2 cellular contexts compared by ENCODE assay signal in the genomic region with DNA sequence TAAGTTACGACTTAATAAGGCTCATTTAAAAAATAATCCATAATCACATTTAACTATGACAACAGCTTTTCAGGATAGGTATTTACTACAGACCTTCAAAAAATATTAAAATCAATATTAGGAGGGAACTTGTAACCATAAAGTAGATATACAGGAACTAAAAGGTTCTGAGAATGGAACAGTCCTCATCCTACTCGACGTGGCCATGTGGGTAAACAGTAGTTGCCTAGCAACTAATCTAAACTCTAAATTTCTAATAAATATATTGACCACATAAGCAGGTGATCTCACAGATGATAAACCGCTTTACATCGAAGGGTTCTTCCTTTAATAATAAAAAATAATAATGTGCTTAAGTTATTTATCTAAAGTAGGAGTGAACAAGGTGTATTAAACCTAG.
TF ChIP-seq lines count a peak whose summit lies in the region.

No MANE protein-coding gene starts in this region.

TF ChIP-seq in SK-N-SH treated with all-trans-retinoic acid at 6 μM for 48 hours, 23 proteins besides CTCF, POLR2A, EP300 and RAD21:
- TF ChIP-seq ZFP3 (CRISPR knock-in tag; IDR thresholded peaks at IDR 0.05), result no peak
- TF ChIP-seq GLIS3 (CRISPR knock-in tag; IDR thresholded peaks at IDR 0.05), result no peak
- no peak for TF ChIP-seq ZNF70 (CRISPR knock-in tag; IDR thresholded peaks at IDR 0.05)
- TF ChIP-seq, protein P1, sequence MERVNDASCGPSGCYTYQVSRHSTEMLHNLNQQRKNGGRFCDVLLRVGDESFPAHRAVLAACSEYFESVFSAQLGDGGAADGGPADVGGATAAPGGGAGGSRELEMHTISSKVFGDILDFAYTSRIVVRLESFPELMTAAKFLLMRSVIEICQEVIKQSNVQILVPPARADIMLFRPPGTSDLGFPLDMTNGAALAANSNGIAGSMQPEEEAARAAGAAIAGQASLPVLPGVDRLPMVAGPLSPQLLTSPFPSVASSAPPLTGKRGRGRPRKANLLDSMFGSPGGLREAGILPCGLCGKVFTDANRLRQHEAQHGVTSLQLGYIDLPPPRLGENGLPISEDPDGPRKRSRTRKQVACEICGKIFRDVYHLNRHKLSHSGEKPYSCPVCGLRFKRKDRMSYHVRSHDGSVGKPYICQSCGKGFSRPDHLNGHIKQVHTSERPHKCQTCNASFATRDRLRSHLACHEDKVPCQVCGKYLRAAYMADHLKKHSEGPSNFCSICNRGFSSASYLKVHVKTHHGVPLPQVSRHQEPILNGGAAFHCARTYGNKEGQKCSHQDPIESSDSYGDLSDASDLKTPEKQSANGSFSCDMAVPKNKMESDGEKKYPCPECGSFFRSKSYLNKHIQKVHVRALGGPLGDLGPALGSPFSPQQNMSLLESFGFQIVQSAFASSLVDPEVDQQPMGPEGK (CRISPR knock-in tag; IDR thresholded peaks at IDR 0.05; ENCODE audit: borderline replicate concordance), result no peak
- TF ChIP-seq, protein P2, sequence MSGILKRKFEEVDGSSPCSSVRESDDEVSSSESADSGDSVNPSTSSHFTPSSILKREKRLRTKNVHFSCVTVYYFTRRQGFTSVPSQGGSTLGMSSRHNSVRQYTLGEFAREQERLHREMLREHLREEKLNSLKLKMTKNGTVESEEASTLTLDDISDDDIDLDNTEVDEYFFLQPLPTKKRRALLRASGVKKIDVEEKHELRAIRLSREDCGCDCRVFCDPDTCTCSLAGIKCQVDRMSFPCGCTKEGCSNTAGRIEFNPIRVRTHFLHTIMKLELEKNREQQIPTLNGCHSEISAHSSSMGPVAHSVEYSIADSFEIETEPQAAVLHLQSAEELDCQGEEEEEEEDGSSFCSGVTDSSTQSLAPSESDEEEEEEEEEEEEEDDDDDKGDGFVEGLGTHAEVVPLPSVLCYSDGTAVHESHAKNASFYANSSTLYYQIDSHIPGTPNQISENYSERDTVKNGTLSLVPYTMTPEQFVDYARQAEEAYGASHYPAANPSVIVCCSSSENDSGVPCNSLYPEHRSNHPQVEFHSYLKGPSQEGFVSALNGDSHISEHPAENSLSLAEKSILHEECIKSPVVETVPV (CRISPR knock-in tag; IDR thresholded peaks at IDR 0.05), result no peak
- TF ChIP-seq, protein P3, sequence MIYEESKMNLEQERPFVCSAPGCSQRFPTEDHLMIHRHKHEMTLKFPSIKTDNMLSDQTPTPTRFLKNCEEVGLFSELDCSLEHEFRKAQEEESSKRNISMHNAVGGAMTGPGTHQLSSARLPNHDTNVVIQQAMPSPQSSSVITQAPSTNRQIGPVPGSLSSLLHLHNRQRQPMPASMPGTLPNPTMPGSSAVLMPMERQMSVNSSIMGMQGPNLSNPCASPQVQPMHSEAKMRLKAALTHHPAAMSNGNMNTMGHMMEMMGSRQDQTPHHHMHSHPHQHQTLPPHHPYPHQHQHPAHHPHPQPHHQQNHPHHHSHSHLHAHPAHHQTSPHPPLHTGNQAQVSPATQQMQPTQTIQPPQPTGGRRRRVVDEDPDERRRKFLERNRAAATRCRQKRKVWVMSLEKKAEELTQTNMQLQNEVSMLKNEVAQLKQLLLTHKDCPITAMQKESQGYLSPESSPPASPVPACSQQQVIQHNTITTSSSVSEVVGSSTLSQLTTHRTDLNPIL (CRISPR knock-in tag; IDR thresholded peaks at IDR 0.05; ENCODE audit: low read depth), result no peak

TF ChIP-seq in endothelial cell of umbilical vein, 7 proteins besides CTCF, POLR2A, EP300 and RAD21:
- TF ChIP-seq GATA2 (IDR thresholded peaks at IDR 0.05; ENCODE audit: insufficient read depth, insufficient read length, low read depth, low read length) (no peak), FOS (IDR thresholded peaks at IDR 0.05; ENCODE audit: borderline replicate concordance, insufficient read depth, low read length) (no peak), MYC (IDR thresholded peaks at IDR 0.05; ENCODE audit: low read depth, low read length) (no peak), JUN (IDR thresholded peaks at IDR 0.05; ENCODE audit: borderline replicate concordance, insufficient read depth, insufficient read length, low read depth) (no peak), POLR2AphosphoS5 (IDR thresholded peaks at IDR 0.05; ENCODE audit: insufficient read depth, low read depth, low read length) (no peak), EZH2 (IDR thresholded peaks at IDR 0.05; ENCODE audit: borderline replicate concordance, low read depth, low read length, severe bottlenecking) (no peak)
- TF ChIP-seq, protein P4, sequence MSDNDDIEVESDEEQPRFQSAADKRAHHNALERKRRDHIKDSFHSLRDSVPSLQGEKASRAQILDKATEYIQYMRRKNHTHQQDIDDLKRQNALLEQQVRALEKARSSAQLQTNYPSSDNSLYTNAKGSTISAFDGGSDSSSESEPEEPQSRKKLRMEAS (IDR thresholded peaks at IDR 0.05; ENCODE audit: insufficient read depth, insufficient read length), result no peak
TF ChIP-seq in endothelial cell of umbilical vein: peak in this region for 0.
